ENCODE assay signal across 8 cellular contexts in the genomic region with DNA sequence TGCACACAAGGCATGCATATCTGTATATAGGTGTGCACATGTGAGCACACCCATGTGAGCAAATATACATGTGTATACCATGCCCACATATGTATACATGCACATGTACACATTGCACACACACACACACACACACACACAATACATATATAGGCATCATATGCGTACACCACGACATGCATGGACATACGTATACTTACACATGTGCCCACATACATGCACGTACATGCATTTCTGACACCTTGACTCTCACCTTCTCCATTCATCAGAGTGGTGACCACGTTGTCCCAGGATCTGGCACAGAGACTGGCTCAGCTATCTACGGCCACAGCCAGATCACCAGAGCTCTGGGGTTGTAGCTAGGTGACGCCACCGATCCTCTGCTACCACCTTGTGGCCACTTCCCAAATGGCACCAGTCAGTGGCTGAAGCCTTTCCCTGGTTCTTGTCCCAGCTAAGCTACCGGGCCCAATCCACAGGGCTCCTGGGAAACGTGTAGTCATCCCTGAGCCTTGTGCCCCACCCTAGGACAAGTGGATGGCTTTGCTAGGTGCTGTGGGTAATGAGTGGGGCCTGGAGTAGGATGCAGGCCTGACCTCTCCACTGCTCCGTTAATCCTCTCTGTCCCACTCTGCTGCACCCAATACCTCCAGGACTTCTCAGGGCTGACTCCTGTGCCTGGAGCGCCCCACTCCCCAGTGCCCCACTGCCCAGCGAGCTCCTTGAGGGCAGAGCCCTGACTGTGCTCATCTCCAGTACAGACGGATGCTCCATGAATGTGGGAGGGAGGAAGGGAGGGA.
A peak's percentile ranks its signal among the peaks of the same experiment; 100 is the strongest.
DNase-seq lines count a peak whose midpoint lies in the region; ATAC-seq and TF ChIP-seq lines count a peak whose summit lies in the region.

No MANE protein-coding gene starts in this region.

- DNase-seq in GM04504 (ENCODE audit: low read depth) (peak; percentile 64), HEK293T (ENCODE audit: extremely low spot score) (peak; percentile 86), NCI-H1417 treated with DMSO at 0.1 percent for 48 hours (lab: John Stamatoyannopoulos, UW) (peak; percentile 46), SW480 (ENCODE audit: low spot score) (peak; percentile 77), adipocyte (ENCODE audit: low read depth) (peak; percentile 92), left cardiac atrium (peak; percentile 88), retina (peak; percentile 88)

- H3K4me3 ChIP-seq in adipocyte (ENCODE audit: low read length): no peak overlapping the region

- peaks cover 15% of the 10 kb centered on the region for H3K4me1 ChIP-seq in adipocyte (ENCODE audit: control insufficient read depth, insufficient read depth, low read length)

- CTCF ChIA-PET in HEK293T (lab: Yijun Ruan, JAX): interaction anchor here (0.6 to 6.4 kb wide), 10 partner anchors 8 to 212 kb away, joined by 3 to 200 read pairs (median 4); no protein-coding TSS in a partner anchor

- peak; percentile 69 to 73 for ATAC-seq in left cardiac atrium
- no peak for ATAC-seq in GM18520 (IDR thresholded peaks at IDR 0.05; ENCODE audit: unreplicated experiment)

- POLR2A ChIA-PET in HEK293T (lab: Yijun Ruan, JAX): interaction anchor here (0.9 kb wide), 1 partner anchor 65 kb away, joined by 4 read pairs; no protein-coding TSS in a partner anchor

- intact Hi-C loops in left cardiac atrium (cut with DNase I): loop anchor here (2.0 to 10.0 kb wide), 3 partner anchors 211 to 383 kb away; a partner anchor contains a TSS

- H3K36me3 ChIP-seq in adipocyte (ENCODE audit: control insufficient read depth, insufficient read depth, low read length, severe bottlenecking): no peaks in the 10 kb centered on the region

- peak overlapping the region; percentile 19 for H3K9ac ChIP-seq in adipocyte (ENCODE audit: low read length)

- H3K9me3 ChIP-seq in adipocyte (ENCODE audit: control insufficient read depth, low read length): no peaks in the 10 kb centered on the region

- peaks cover 3% of the 10 kb centered on the region for H3K27me3 ChIP-seq in adipocyte (replicated peaks; ENCODE audit: control insufficient read depth, insufficient read depth, low read length)

TF ChIP-seq in HEK293T, 16 proteins besides CTCF, POLR2A, EP300 and RAD21:
- TF ChIP-seq L3MBTL2 (conservative IDR thresholded peaks at IDR 0.05) (no peak), FOXA1 (IDR thresholded peaks at IDR 0.05) (no peak), FOXK2 (IDR thresholded peaks at IDR 0.05) (no peak), ELF4 (IDR thresholded peaks at IDR 0.05) (no peak), BHLHE40 (IDR thresholded peaks at IDR 0.05; ENCODE audit: borderline replicate concordance) (no peak), ARNT (IDR thresholded peaks at IDR 0.05) (no peak), FOXM1 (IDR thresholded peaks at IDR 0.05; ENCODE audit: borderline replicate concordance) (no peak)
- TF ChIP-seq, protein P1, sequence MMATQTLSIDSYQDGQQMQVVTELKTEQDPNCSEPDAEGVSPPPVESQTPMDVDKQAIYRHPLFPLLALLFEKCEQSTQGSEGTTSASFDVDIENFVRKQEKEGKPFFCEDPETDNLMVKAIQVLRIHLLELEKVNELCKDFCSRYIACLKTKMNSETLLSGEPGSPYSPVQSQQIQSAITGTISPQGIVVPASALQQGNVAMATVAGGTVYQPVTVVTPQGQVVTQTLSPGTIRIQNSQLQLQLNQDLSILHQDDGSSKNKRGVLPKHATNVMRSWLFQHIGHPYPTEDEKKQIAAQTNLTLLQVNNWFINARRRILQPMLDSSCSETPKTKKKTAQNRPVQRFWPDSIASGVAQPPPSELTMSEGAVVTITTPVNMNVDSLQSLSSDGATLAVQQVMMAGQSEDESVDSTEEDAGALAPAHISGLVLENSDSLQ (IDR thresholded peaks at IDR 0.05): no peak
